In the genomic region with DNA sequence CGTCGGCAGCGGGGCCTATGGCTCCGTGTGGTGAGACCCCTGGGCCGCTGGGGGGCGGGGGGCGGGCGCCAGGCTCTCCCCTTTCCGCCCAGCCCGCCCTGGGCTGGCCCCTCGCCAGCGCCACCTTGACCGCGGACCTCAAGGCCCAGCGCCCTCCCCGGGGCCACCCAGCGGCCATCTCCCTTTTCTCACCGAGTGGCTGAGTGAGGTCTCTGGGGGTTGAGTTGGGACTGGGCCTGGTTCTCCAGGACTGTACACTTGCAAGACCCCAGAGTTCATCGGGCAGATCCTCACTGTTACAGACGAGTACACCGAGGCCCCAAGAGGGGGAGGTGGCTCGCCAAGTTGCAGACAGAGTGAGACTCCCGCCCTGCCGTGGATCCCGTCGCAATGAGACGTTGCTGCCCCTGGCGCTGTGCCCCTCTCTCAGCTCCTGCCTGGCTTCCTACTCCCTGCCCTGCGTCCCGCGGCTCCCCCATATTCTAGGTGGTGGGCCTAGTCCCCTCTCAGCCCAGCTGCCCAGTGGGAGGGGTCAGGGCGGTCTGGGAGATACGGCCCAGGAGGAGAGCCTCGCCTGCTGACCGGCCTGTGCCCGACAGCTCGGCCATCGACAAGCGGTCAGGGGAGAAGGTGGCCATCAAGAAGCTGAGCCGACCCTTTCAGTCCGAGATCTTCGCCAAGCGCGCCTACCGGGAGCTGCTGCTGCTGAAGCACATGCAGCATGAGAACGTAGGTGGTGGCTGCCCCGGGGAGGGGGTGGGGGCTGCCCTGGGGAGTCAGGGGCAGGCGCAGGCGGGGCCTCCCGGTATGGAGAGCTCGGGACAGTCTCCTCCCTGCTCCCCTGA, we compare ENCODE assay signal across 9 cellular contexts. TPM values are rescaled to one million over a fixed set of nuclear protein-coding genes. Genes with fewer than 3 reads are reported as not detected.
DNase-seq lines count a peak whose midpoint lies in the region; ATAC-seq and TF ChIP-seq lines count a peak whose summit lies in the region.
"Had no signal": no experiment of that assay in that cellular context is flagged by ENCODE, and none has a peak within 500 bp of the region (broad histone marks: within the 10 kb centered on the region; RNA-seq: fewer than 3 reads in every experiment).

No MANE protein-coding gene starts in this region.

- ATAC-seq in HG03103 (IDR thresholded peaks at IDR 0.05; ENCODE audit: low read depth, unreplicated experiment): peak; percentile 16
- ATAC-seq in lower lobe of right lung: peak; percentile 72 to 74
- ATAC-seq in GM18870 (IDR thresholded peaks at IDR 0.05; ENCODE audit: unreplicated experiment): no peak

- H3K4me3 ChIP-seq in GM08714 (ENCODE audit: low read length): 0 out of 2 replicates have a peak overlapping the region, but pooled peaks have one; percentile 17
- H3K4me3 ChIP-seq in cardiac fibroblast (replicated peaks in 1 of 2; ENCODE audit: low read depth in 2 of 2, low read length in 2 of 2): peak overlapping the region; percentile 37 to 45
- peak overlapping the region; percentile 64 for H3K4me3 ChIP-seq in lower lobe of right lung
- H3K4me3 ChIP-seq: K562 had no signal

- H3K27ac ChIP-seq in lower lobe of right lung: peak overlapping the region; percentile 88

- H3K9me3 ChIP-seq in lower lobe of right lung: no peaks in the 10 kb centered on the region

- DNase-seq in T-helper 22 cell (ENCODE audit: low read depth) (peak; percentile 38), cardiac fibroblast (ENCODE audit: low read depth in 2 of 2) (peak; percentile 28 to 36), lower lobe of right lung (peak; percentile 80), amniotic stem cell (lab: John Stamatoyannopoulos, UW) (no peak)
- DNase-seq in stimulated activated CD8-positive, alpha-beta memory T cell treated with anti-CD3 and anti-CD28 coated beads, Interleukin-7, amount 100 ng/mL, for 48 hours (ENCODE audit: extremely low read depth in 1 of 2, low read depth in 1 of 2): peak; percentile 47 to 59

- H3K27me3 ChIP-seq in lower lobe of right lung (ENCODE audit: low read depth): no peaks in the 10 kb centered on the region

- TF ChIP-seq CTCF in cardiac fibroblast (IDR thresholded peaks at IDR 0.05; ENCODE audit: low read depth, low read length): no peak
- TF ChIP-seq CTCF in lower lobe of right lung (IDR thresholded peaks at IDR 0.05): no peak

- intact Hi-C loops in lower lobe of right lung (cut with DNase I): no loop called here

- H3K36me3 ChIP-seq in lower lobe of right lung: peaks cover 9% of the 10 kb centered on the region

- H3K4me1 ChIP-seq in lower lobe of right lung: peaks cover 56% of the 10 kb centered on the region

RNA-seq across cellular contexts. Expression of gene MAPK13, which starts 0.6 kb away (rescaled TPM):
- total RNA-seq in lower lobe of right lung: 71.7 TPM
